20 cellular contexts compared by ENCODE assay signal in the genomic region with DNA sequence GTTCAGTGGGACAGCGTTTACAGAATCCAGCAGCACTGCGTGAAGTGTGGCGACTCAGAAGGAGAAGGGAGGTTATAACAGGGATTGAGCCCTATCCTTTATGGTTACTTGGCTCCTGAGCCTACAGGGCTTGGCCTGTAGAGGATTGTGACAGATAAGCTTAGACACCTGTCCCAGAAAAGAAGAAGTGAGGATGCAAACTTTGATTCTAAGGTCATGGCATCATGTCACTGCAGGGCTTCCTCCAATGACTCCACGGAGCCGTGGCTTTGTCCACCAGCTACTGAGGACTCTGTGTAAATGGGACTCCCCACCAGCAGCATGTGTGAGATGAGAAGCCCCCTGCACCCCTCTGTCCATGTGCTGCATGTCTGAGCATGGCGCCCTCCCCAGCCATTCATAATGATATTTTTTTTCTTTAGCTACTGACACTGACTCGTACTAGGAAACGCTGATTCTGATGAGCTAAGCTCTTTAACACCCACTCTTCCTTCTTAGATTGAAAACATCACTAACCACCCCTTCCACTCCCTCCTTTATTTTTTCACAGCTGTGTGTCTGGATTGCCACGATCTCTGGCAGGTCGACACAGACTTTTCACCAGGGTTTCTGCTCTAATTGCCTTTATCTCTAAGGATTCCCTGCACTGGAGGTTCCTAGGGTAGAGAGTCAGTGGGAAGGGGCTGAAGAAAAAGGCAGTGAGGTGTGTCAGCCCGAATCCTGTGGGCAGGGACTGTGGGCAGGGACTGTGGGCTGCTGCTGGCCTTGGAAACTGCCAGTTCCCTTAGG.
DNase-seq lines count a peak whose midpoint lies in the region; ATAC-seq lines count a peak whose summit lies in the region.
"Had no signal": no experiment of that assay in that cellular context is flagged by ENCODE, and none has a peak within 500 bp of the region (broad histone marks: within the 10 kb centered on the region; RNA-seq: fewer than 3 reads in every experiment).

No MANE protein-coding gene starts in this region.

- no peaks in the 10 kb centered on the region for H3K36me3 Mint-ChIP-seq in activated T-helper 2 cell treated with anti-CD3 and anti-CD28 coated beads, Interferon-gamma antibody, Interleukin-2, Interleukin-4, amounts not matched to agents 10 μg/mL and 5 μg/mL and 100 μg/mL, durations not matched to agents 14 hours and 24 hours and 36 hours (ENCODE audit: low read depth)
- H3K36me3 Mint-ChIP-seq: naive B cell had no signal

- WGBS in right cardiac atrium: 60% methylated on average over 11 of the region's 11 CpGs

- H3K27ac ChIP-seq in right cardiac atrium (ENCODE audit: low read length) (no peak overlapping the region), muscle layer of colon (ENCODE audit: low read depth, low read length) (peak overlapping the region; percentile 10)
- H3K27ac ChIP-seq: pancreas, RWPE1 had no signal

- ATAC-seq in right cardiac atrium: peak; percentile 8 to 21
- ATAC-seq in HG03460 (IDR thresholded peaks at IDR 0.05; ENCODE audit: unreplicated experiment): no peak
- ATAC-seq: esophagus mucosa, pancreas had no signal

- peaks cover 24% of the 10 kb centered on the region for H3K4me1 Mint-ChIP-seq in activated T-helper 2 cell treated with anti-CD3 and anti-CD28 coated beads, Interferon-gamma antibody, Interleukin-2, Interleukin-4, amounts not matched to agents 10 μg/mL and 5 μg/mL and 100 μg/mL, durations not matched to agents 14 hours and 24 hours and 36 hours (ENCODE audit: low read depth)
- H3K4me1 Mint-ChIP-seq: naive B cell had no signal

- peaks cover 17% of the 10 kb centered on the region for H3K27me3 Mint-ChIP-seq in activated T-helper 2 cell treated with anti-CD3 and anti-CD28 coated beads, Interferon-gamma antibody, Interleukin-2, Interleukin-4, amounts not matched to agents 10 μg/mL and 5 μg/mL and 100 μg/mL, durations not matched to agents 14 hours and 24 hours and 36 hours (ENCODE audit: low read depth)

- H3K36me3 ChIP-seq in muscle layer of colon (ENCODE audit: insufficient read depth, low read length): no peaks in the 10 kb centered on the region
- H3K36me3 ChIP-seq: pancreas had no signal

- peak overlapping the region; percentile 38 for H3K27ac Mint-ChIP-seq in activated T-helper 2 cell treated with anti-CD3 and anti-CD28 coated beads, Interferon-gamma antibody, Interleukin-2, Interleukin-4, amounts not matched to agents 10 μg/mL and 5 μg/mL and 100 μg/mL, durations not matched to agents 14 hours and 24 hours and 36 hours
- H3K27ac Mint-ChIP-seq: naive B cell, type B pancreatic cell had no signal

- H3K9me3 ChIP-seq in right cardiac atrium (ENCODE audit: control insufficient read depth, low read length) (no peaks in the 10 kb centered on the region), muscle layer of colon (ENCODE audit: low read length) (no peaks in the 10 kb centered on the region)
- H3K9me3 ChIP-seq: pancreas had no signal

- no peaks in the 10 kb centered on the region for H3K27me3 ChIP-seq in right cardiac atrium (ENCODE audit: control insufficient read depth, insufficient read depth)
- no peaks in the 10 kb centered on the region for H3K27me3 ChIP-seq in muscle layer of colon (ENCODE audit: control insufficient read depth in 1 of 2, insufficient read depth in 2 of 2, low read length in 2 of 2)

- intact Hi-C loops in right cardiac atrium (cut with DNase I): no loop called here
- intact Hi-C loops in cardiac septum (cut with DNase I): no loop called here
- intact Hi-C loops in activated T-helper 2 cell treated with anti-CD3 and anti-CD28 coated beads, Interferon-gamma antibody, Interleukin-2, Interleukin-4, amounts not matched to agents 10 μg/mL and 5 μg/mL and 100 μg/mL, durations not matched to agents 14 hours and 24 hours and 36 hours (cut with micrococcal nuclease): no loop called here

- no peak overlapping the region for H3K4me3 Mint-ChIP-seq in activated T-helper 2 cell treated with anti-CD3 and anti-CD28 coated beads, Interferon-gamma antibody, Interleukin-2, Interleukin-4, amounts not matched to agents 10 μg/mL and 5 μg/mL and 100 μg/mL, durations not matched to agents 14 hours and 24 hours and 36 hours (ENCODE audit: low read depth)
- H3K4me3 Mint-ChIP-seq: H9, naive B cell, type B pancreatic cell had no signal

- H3K4me1 ChIP-seq in right cardiac atrium (ENCODE audit: control insufficient read depth, insufficient read depth, low read length): no peaks in the 10 kb centered on the region
- peaks cover 15% of the 10 kb centered on the region for H3K4me1 ChIP-seq in muscle layer of colon (ENCODE audit: insufficient read depth, low read length)
- H3K4me1 ChIP-seq: pancreas had no signal

- no peak overlapping the region for H3K9ac ChIP-seq in muscle layer of colon (ENCODE audit: low read length)

- no peak for DNase-seq in right cardiac atrium
- DNase-seq in cardiac septum (ENCODE audit: low spot score): no peak
- no peak for DNase-seq in activated T-helper 2 cell treated with anti-CD3 and anti-CD28 coated beads, Interferon-gamma antibody, Interleukin-2, Interleukin-4, amounts not matched to agents 10 μg/mL and 5 μg/mL and 100 μg/mL, durations not matched to agents 14 hours and 24 hours and 36 hours (ENCODE audit: low spot score)
- DNase-seq in HPDE6-E6E7 (ENCODE audit: extremely low spot score): no peak
- no peak for DNase-seq in D341Med (ENCODE audit: low spot score)
- DNase-seq: activated CD4-positive, CD25-positive, alpha-beta regulatory T cell; activated naive CD4-positive, alpha-beta T cell treated with Interleukin-2 at 50 U/mL for 16 hours; effector CD8-positive, alpha-beta T cell; H9; mammary epithelial cell; naive B cell; NCI-H510A treated with DMSO at 0.1 percent for 48 hours; pancreas; stimulated activated naive CD4-positive, alpha-beta T cell; T1000 had no signal

- H3K9me3 Mint-ChIP-seq in activated T-helper 2 cell treated with anti-CD3 and anti-CD28 coated beads, Interferon-gamma antibody, Interleukin-2, Interleukin-4, amounts not matched to agents 10 μg/mL and 5 μg/mL and 100 μg/mL, durations not matched to agents 14 hours and 24 hours and 36 hours: no peaks in the 10 kb centered on the region
- H3K9me3 Mint-ChIP-seq: H9, naive B cell, type B pancreatic cell had no signal

- no peak overlapping the region for H3K4me3 ChIP-seq in right cardiac atrium (ENCODE audit: low read length)
- H3K4me3 ChIP-seq in muscle layer of colon (ENCODE audit: low read depth in 1 of 2, low read length in 2 of 2): no peak overlapping the region
- H3K4me3 ChIP-seq: pancreas had no signal
